ENCODE assay signal across 8 cellular contexts in the genomic region with DNA sequence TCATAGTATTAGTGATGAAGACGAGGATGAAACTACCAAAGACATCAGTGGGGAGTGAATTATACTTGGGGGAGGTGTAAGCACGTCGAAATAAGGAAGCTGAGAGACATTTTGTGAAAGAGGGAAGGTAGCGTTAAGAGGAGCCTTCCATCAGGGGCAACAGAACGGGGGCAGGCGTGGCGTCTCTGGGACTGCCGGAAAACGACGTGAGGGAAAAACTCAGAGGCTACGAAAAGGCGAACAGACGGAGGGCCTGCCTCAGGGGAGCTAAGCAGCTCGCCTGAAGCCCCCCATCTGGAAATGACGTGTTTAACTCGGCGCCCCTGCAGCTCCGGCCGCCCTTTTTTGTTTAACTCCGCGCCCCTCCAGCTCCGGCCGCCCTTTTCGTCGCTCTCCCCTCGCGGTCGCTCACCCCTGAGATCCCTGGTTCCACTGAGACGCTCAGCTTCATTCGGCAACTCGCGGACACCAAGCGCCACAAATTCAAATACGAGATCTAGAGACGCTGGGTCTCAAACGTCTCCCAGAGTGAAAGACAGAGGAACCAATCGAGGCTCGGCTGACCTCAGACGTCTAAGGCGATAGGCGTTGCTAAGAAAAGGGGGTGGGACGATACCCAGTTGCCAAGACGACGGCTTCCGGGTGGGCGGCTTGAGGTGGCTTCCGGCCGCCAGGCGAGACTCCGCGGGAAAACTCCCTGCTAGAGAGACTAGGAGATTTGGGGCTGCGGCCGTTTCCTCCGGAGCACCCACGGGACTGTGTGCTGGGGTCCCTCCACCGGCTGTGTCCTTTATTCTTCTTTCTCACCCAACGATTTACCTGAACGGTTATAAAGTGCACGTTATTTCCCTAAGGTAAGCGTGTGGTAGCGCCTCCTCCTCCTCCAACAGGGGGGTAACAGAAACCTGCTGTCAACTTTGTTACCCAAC.
DNase-seq lines count a peak whose midpoint lies in the region; ATAC-seq and TF ChIP-seq lines count a peak whose summit lies in the region.

No MANE protein-coding gene starts in this region.

- POLR2A ChIA-PET in GM10248 (lab: Yijun Ruan, JAX) = no interaction called here

- no peaks in the 10 kb centered on the region for H3K27me3 ChIP-seq in thoracic aorta (replicated peaks; ENCODE audit: insufficient read depth)

- DNase-seq in GM10248 (ENCODE audit: extremely low spot score) (peak; percentile 97), NCI-H1048 (lab: John Stamatoyannopoulos, UW) (peak; percentile 88), SK-N-MC (ENCODE audit: low read depth, low spot score) (peak; percentile 83), glomerular visceral epithelial cell (ENCODE audit: extremely low spot score) (peak; percentile 98), omental fat pad (ENCODE audit: low spot score) (peak; percentile 90), thoracic aorta (ENCODE audit: low spot score) (peak; percentile 89)

- H3K4me3 ChIP-seq in SK-N-MC = peak overlapping the region; percentile 89
- peak overlapping the region; percentile 88 for H3K4me3 ChIP-seq in thoracic aorta

- H3K27ac Mint-ChIP-seq in activated naive CD4-positive, alpha-beta T cell treated with anti-CD3 and anti-CD28 coated beads, Interleukin-2, amount 50 U/mL, for 24 hours = peak overlapping the region; percentile 96

- no peak for TF ChIP-seq CTCF in GM10248 (IDR thresholded peaks at IDR 0.05; ENCODE audit: control extremely low read depth, extremely low read depth, low read depth, missing control alignments)
- TF ChIP-seq CTCF in omental fat pad (IDR thresholded peaks at IDR 0.05) = no peak
- TF ChIP-seq CTCF in thoracic aorta (IDR thresholded peaks at IDR 0.05) = no peak

- peak overlapping the region; percentile 88 for H3K9ac ChIP-seq in SK-N-MC (ENCODE audit: insufficient read length)

- H3K27me3 Mint-ChIP-seq in activated naive CD4-positive, alpha-beta T cell treated with anti-CD3 and anti-CD28 coated beads, Interleukin-2, amount 50 U/mL, for 24 hours = peaks cover 2% of the 10 kb centered on the region

- H3K9me3 ChIP-seq in SK-N-MC (ENCODE audit: low read depth, low read length) (no peaks in the 10 kb centered on the region), thoracic aorta (no peaks in the 10 kb centered on the region)

- peak overlapping the region; percentile 100 for H3K4me3 Mint-ChIP-seq in activated naive CD4-positive, alpha-beta T cell treated with anti-CD3 and anti-CD28 coated beads, Interleukin-2, amount 50 U/mL, for 24 hours

- CTCF ChIA-PET in GM10248 (lab: Yijun Ruan, JAX) = interaction anchor here (1.4 to 1.5 kb wide), 2 partner anchors 74 to 121 kb away, joined by 3 read pairs; no protein-coding TSS in a partner anchor

- H3K4me1 ChIP-seq in thoracic aorta (ENCODE audit: control insufficient read depth in 1 of 2, low read depth in 2 of 2) = peaks cover 6 to 16% of the 10 kb centered on the region in 2 donors

- no peaks in the 10 kb centered on the region for H3K36me3 ChIP-seq in SK-N-MC (ENCODE audit: insufficient read depth, low read length)
- H3K36me3 ChIP-seq in thoracic aorta = no peaks in the 10 kb centered on the region

- ATAC-seq in HG02588 (IDR thresholded peaks at IDR 0.05; ENCODE audit: unreplicated experiment) (peak; percentile 100), omental fat pad (ENCODE audit: low FRiP score) (peak; percentile 100), thoracic aorta (ENCODE audit: insufficient number of reproducible peaks, low FRiP score, low read depth) (peak; percentile 100)

- peak overlapping the region; percentile 81; the same call in 1 of the 2 replicates for H3K27ac ChIP-seq in SK-N-MC
- H3K27ac ChIP-seq in thoracic aorta = peak overlapping the region in 1 of 2 donors; percentile 24

- H3K9me3 Mint-ChIP-seq in activated naive CD4-positive, alpha-beta T cell treated with anti-CD3 and anti-CD28 coated beads, Interleukin-2, amount 50 U/mL, for 24 hours = no peaks in the 10 kb centered on the region

- H3K36me3 Mint-ChIP-seq in activated naive CD4-positive, alpha-beta T cell treated with anti-CD3 and anti-CD28 coated beads, Interleukin-2, amount 50 U/mL, for 24 hours = no peaks in the 10 kb centered on the region

- H3K4me1 Mint-ChIP-seq in activated naive CD4-positive, alpha-beta T cell treated with anti-CD3 and anti-CD28 coated beads, Interleukin-2, amount 50 U/mL, for 24 hours = peaks cover 11% of the 10 kb centered on the region
